11 cellular contexts compared by ENCODE assay signal in genomic region chr11:61489833-61490585, GRCh38. TPM values are rescaled to one million over a fixed set of nuclear protein-coding genes. Genes with fewer than 3 reads are reported as not detected.
DNase-seq lines count a peak whose midpoint lies in the region; ATAC-seq, FAIRE-seq and TF ChIP-seq lines count a peak whose summit lies in the region.
"Had no signal": no experiment of that assay in that cellular context is flagged by ENCODE, and none has a peak within 500 bp of the region (broad histone marks: within the 10 kb centered on the region; RNA-seq: fewer than 3 reads in every experiment).

No MANE protein-coding gene starts in this region.

- CTCF ChIA-PET in K562 (lab: Yijun Ruan, JAX; ENCODE audit: low intra/inter-chr PET ratio), result interaction anchor here (0.7 kb wide), 1 partner anchor 77 kb away, joined by 3 read pairs; no protein-coding TSS in a partner anchor

- H3K4me3 ChIP-seq in K562, result no peak overlapping the region
- peak overlapping the region; percentile 10 to 52 for H3K4me3 ChIP-seq in kidney (ENCODE audit: low read length in 2 of 2)
- no peak overlapping the region for H3K4me3 ChIP-seq in testis
- H3K4me3 ChIP-seq: A549, SJSA1 had no signal

- no peaks in the 10 kb centered on the region; the same call in 1 of the 2 replicates for H4K20me1 ChIP-seq in K562 (replicated peaks; ENCODE audit: control insufficient read depth, insufficient read depth, low read length)

- ATAC-seq in K562 (peak; percentile 71), GM21390 (IDR thresholded peaks at IDR 0.05; ENCODE audit: unreplicated experiment) (no peak)

- H3K27ac ChIP-seq in K562 (ENCODE audit: extremely low read depth, low read depth, low read length) (no peak overlapping the region), kidney (ENCODE audit: low read depth in 2 of 2, low read length in 2 of 2) (peak overlapping the region; percentile 57 to 81), testis (peak overlapping the region in 1 of 2 donors; percentile 44)
- H3K27ac ChIP-seq: A549, SJSA1 had no signal

- H3K9me3 ChIP-seq in K562 (replicated peaks; ENCODE audit: control insufficient read depth, insufficient read depth, low read depth, low read length), result no peaks in the 10 kb centered on the region
- no peaks in the 10 kb centered on the region for H3K9me3 ChIP-seq in kidney (ENCODE audit: control insufficient read depth in 1 of 2, low read length in 2 of 2)
- no peaks in the 10 kb centered on the region for H3K9me3 ChIP-seq in testis
- H3K9me3 ChIP-seq: A549, SJSA1 had no signal

- DNase-seq in NCI-H1092 treated with DMSO at 0.1 percent for 48 hours (lab: John Stamatoyannopoulos, UW) (peak; percentile 28), NCI-H1092 (lab: John Stamatoyannopoulos, UW) (no peak), K562 (ENCODE audit: extremely low read depth in 1 of 4, low spot score in 3 of 4) (peak in 3 of 4 experiments; percentile 43 to 61 (median 54)), kidney (peak; percentile 72), testis (peak; percentile 41), MV-4-11 (lab: John Stamatoyannopoulos, UW) (no peak)
- no peak for DNase-seq in activated CD4-positive, CD25-positive, alpha-beta regulatory T cell (lab: John Stamatoyannopoulos, UW)
- DNase-seq: central memory CD4-positive, alpha-beta T cell had no signal

- no TSS peak for BruUV-seq in K562 (replicated peaks; lab: Mats Ljungman, UMichigan)

- TF ChIP-seq EP300 in K562 (IDR thresholded peaks at IDR 0.05; ENCODE audit: low read length), result no peak

- FAIRE-seq in K562 (lab: Jason Lieb, UNC) (peak; percentile 11), kidney (lab: Jason Lieb, UNC) (no peak)
- FAIRE-seq: A549 had no signal

- peak overlapping the region in 1 of 2 experiments; percentile 58; a peak in 2 of 4 replicates for H3K9ac ChIP-seq in K562 (ENCODE audit: insufficient read depth in 1 of 2, low read depth in 2 of 2, low read length in 2 of 2)
- peak overlapping the region in 1 of 2 donors; percentile 29 for H3K9ac ChIP-seq in kidney (ENCODE audit: low read length in 2 of 2)

- POLR2A ChIA-PET in K562 (lab: Yijun Ruan, JAX), result no interaction called here

- H3K79me2 ChIP-seq in K562 (ENCODE audit: control insufficient read depth, insufficient read depth, low read length), result no peaks in the 10 kb centered on the region

- WGBS in K562 (ENCODE audit: insufficient coverage, low coverage, missing lambda C conversion rate), result 5% methylated on average over 12 of the region's 12 CpGs
- 61% methylated on average over 10 to 12 of the region's 12 CpGs for WGBS in testis, 2 donors

- no peaks in the 10 kb centered on the region for H3K9me1 ChIP-seq in K562 (ENCODE audit: control insufficient read depth, insufficient read depth, low read length)

- H3K4me2 ChIP-seq in K562 (ENCODE audit: insufficient read depth, low read length), result no peak overlapping the region
- H3K4me2 ChIP-seq: A549 had no signal

- TF ChIP-seq CTCF in K562 (IDR thresholded peaks at IDR 0.05 in 2 of 3, conservative IDR thresholded peaks at IDR 0.05 in 1 of 3; ENCODE audit: insufficient read depth in 2 of 3, low read depth in 1 of 3, low read length in 3 of 3) (no peak), kidney (IDR thresholded peaks at IDR 0.05; ENCODE audit: borderline replicate concordance, extremely low read depth, insufficient read depth) (no peak), testis (IDR thresholded peaks at IDR 0.05) (no peak)

- H3K36me3 ChIP-seq in K562 (ENCODE audit: control insufficient read depth, insufficient read depth, low read length) (no peaks in the 10 kb centered on the region), kidney (ENCODE audit: control insufficient read depth in 1 of 2, insufficient read depth in 2 of 2, low read length in 2 of 2) (no peaks in the 10 kb centered on the region), testis (ENCODE audit: low read depth, missing control alignments) (no peaks in the 10 kb centered on the region)
- H3K36me3 ChIP-seq: SJSA1 had no signal

- H2AFZ ChIP-seq in K562 (ENCODE audit: low read depth, low read length), result no peak overlapping the region

- intact Hi-C loops in K562 (cut with micrococcal nuclease) (no loop called here), kidney (cut with DNase I) (no loop called here), testis (cut with DNase I; ENCODE audit: low total_unique reads) (loop anchor here (10.0 kb wide), 1 partner anchor 145 kb away; no protein-coding TSS in a partner anchor)

- in situ Hi-C loops in K562 (cut with MboI), result no loop called here

- no peak for TF ChIP-seq POLR2A in K562 (conservative IDR thresholded peaks at IDR 0.05)
- no peak for TF ChIP-seq POLR2A in testis (IDR thresholded peaks at IDR 0.05)

- no peak for TF ChIP-seq RAD21 in K562 (CRISPR knock-in tag; conservative IDR thresholded peaks at IDR 0.05 in 1 of 2, IDR thresholded peaks at IDR 0.05 in 1 of 2)

- peaks cover 3 to 19% of the 10 kb centered on the region in 2 experiments; a peak in 3 of 5 replicates for H3K4me1 ChIP-seq in K562 (replicated peaks in 1 of 2; ENCODE audit: control insufficient read depth in 2 of 2, insufficient read depth in 2 of 2, low read length in 2 of 2)
- peaks cover 21 to 24% of the 10 kb centered on the region in 2 donors for H3K4me1 ChIP-seq in kidney (ENCODE audit: control insufficient read depth in 1 of 2, insufficient read depth in 1 of 2, low read depth in 1 of 2, low read length in 2 of 2)
- peaks cover 30% of the 10 kb centered on the region for H3K4me1 ChIP-seq in testis
- H3K4me1 ChIP-seq: A549 had no signal

- H3K27me3 ChIP-seq in K562 (ENCODE audit: control insufficient read depth in 2 of 2, insufficient read depth in 2 of 2, low read length in 2 of 2) (peaks cover 27 to 84% of the 10 kb centered on the region in 2 experiments; a peak in 4 of 5 replicates), testis (no peaks in the 10 kb centered on the region)
- H3K27me3 ChIP-seq: SJSA1 had no signal

TF ChIP-seq in K562, 482 proteins besides CTCF, POLR2A, EP300 and RAD21 (continues in another document):
- TF ChIP-seq ZNF512 (tag; IDR thresholded peaks at IDR 0.05), result no peak
- no peak for TF ChIP-seq GTF2E2 (tag; IDR thresholded peaks at IDR 0.05)

RNA-seq across cellular contexts. Expression of gene LRRC10B, which starts 18.5 kb away (rescaled TPM):
- not detected in 2 replicates for total RNA-seq in K562 (2011; cell fraction: chromatin; rRNA removed; ENCODE audit: low replicate concordance)
- total RNA-seq in K562 (2011; cell fraction: nucleolus; rRNA removed), result 0.17 TPM in 1 of 2 replicates, not detected in the other
- total RNA-seq in K562 (2011; cell fraction: nucleoplasm; rRNA removed), result not detected in 2 replicates
- total RNA-seq in K562 (2014; rRNA removed), result not detected in 2 replicates
- not detected in 2 replicates for total RNA-seq in K562 (2014; rRNA removed; fragmentation: Illumina TruSeq; extraction: Trizol)
- 0.11 TPM in 1 of 2 replicates, not detected in the other for total RNA-seq in K562 (2015; rRNA removed; fragmentation: Illumina TruSeq; extraction: Trizol)
- total RNA-seq in K562 (2021), result not detected in 2 replicates
- polyA plus RNA-seq in K562 (2011; rRNA removed), result 0.04 TPM in 1 of 2 replicates, not detected in the other
- 0.03 and 0.07 TPM in 2 replicates for polyA plus RNA-seq in K562 (2011; cell fraction: cytosol; rRNA removed)
- polyA plus RNA-seq in K562 (2011; cell fraction: nucleus; rRNA removed), result 0.04 and 0.07 TPM in 2 replicates
- polyA plus RNA-seq in K562 (2012), result 0.06 TPM in 1 of 2 replicates, not detected in the other
- polyA plus RNA-seq in K562 (2014; fragmentation: Illumina TruSeq; extraction: Trizol), result not detected in 2 replicates
- polyA plus RNA-seq in K562 (2014; fragmentation: Nextera tagmentation; extraction: Ambion mirVana), result not detected
- polyA plus RNA-seq in K562 (2014; rRNA removed), result not detected in 2 replicates
- not detected in 2 replicates for polyA minus RNA-seq in K562 (2011; rRNA and poly(A)+ RNA removed)
- not detected in 2 replicates for polyA minus RNA-seq in K562 (2011; cell fraction: cytosol; rRNA and poly(A)+ RNA removed)
- 0.11 TPM in 1 of 2 replicates, not detected in the other for polyA minus RNA-seq in K562 (2011; cell fraction: nucleus; rRNA and poly(A)+ RNA removed)
- 2.9 TPM for total RNA-seq in kidney
- polyA plus RNA-seq in kidney (ENCODE audit: insufficient read depth, low read depth, low replicate concordance), result 1.0 TPM
- 1 to 10 TPM; 4.8 to 6.4 TPM for total RNA-seq in testis
- 5.5 TPM for polyA plus RNA-seq in testis (ENCODE audit: insufficient read depth, low read depth, low replicate concordance)
- total RNA-seq: SJSA1 had no signal

Comparison
In these comparisons a context has a peak if more than half of its experiments do, and no peak if none do; other contexts are left out.
1. DNase-seq: peak in NCI-H1092 treated with DMSO at 0.1 percent for 48 hours (single experiment), K562 (3 of 4), kidney (single experiment) and testis (single experiment); none in NCI-H1092 (single experiment), MV-4-11 (single experiment) and activated CD4-positive, CD25-positive, alpha-beta regulatory T cell (0 of 4).
2. H3K4me3 ChIP-seq: peak in kidney (2 of 2); none in K562 (single experiment) and testis (0 of 2).